1 cellular context compared by ENCODE assay signal in the genomic region with DNA sequence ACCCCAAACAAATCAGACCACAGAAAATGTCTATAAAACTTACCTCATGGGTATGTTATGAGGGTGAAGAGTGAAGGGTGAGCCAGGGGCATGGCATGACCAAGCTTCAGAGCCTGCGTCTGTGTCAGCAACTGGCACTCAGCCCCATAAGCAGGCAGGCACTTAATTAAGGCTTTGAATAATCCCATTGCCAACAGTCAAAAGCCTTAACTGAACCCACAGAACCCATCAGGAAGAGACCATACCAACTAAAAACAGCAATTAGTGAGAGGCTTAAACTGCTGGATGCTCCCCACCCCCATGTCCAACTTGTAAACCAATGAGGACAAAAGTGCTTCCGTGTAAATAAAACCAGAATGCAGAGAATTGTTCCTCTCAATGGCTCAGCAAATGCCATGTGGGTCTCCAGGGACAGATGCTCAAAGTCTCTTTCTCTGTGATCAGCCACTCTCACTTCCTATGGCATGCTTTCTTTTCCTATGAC.
TF ChIP-seq lines count a peak whose summit lies in the region.

No MANE protein-coding gene starts in this region.

TF ChIP-seq in HepG2, 621 proteins besides CTCF, POLR2A, EP300 and RAD21 (continued from another document and continues in another):
- no peak for TF ChIP-seq FOXA1 (IDR thresholded peaks at IDR 0.05)
- peak; percentile 59 for TF ChIP-seq FOXA1 (CRISPR knock-in tag; IDR thresholded peaks at IDR 0.05)
- TF ChIP-seq, protein P1, sequence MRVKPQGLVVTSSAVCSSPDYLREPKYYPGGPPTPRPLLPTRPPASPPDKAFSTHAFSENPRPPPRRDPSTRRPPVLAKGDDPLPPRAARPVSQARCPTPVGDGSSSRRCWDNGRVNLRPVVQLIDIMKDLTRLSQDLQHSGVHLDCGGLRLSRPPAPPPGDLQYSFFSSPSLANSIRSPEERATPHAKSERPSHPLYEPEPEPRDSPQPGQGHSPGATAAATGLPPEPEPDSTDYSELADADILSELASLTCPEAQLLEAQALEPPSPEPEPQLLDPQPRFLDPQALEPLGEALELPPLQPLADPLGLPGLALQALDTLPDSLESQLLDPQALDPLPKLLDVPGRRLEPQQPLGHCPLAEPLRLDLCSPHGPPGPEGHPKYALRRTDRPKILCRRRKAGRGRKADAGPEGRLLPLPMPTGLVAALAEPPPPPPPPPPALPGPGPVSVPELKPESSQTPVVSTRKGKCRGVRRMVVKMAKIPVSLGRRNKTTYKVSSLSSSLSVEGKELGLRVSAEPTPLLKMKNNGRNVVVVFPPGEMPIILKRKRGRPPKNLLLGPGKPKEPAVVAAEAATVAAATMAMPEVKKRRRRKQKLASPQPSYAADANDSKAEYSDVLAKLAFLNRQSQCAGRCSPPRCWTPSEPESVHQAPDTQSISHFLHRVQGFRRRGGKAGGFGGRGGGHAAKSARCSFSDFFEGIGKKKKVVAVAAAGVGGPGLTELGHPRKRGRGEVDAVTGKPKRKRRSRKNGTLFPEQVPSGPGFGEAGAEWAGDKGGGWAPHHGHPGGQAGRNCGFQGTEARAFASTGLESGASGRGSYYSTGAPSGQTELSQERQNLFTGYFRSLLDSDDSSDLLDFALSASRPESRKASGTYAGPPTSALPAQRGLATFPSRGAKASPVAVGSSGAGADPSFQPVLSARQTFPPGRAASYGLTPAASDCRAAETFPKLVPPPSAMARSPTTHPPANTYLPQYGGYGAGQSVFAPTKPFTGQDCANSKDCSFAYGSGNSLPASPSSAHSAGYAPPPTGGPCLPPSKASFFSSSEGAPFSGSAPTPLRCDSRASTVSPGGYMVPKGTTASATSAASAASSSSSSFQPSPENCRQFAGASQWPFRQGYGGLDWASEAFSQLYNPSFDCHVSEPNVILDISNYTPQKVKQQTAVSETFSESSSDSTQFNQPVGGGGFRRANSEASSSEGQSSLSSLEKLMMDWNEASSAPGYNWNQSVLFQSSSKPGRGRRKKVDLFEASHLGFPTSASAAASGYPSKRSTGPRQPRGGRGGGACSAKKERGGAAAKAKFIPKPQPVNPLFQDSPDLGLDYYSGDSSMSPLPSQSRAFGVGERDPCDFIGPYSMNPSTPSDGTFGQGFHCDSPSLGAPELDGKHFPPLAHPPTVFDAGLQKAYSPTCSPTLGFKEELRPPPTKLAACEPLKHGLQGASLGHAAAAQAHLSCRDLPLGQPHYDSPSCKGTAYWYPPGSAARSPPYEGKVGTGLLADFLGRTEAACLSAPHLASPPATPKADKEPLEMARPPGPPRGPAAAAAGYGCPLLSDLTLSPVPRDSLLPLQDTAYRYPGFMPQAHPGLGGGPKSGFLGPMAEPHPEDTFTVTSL (CRISPR knock-in tag; IDR thresholded peaks at IDR 0.05; ENCODE audit: borderline replicate concordance): peak; percentile 83
- TF ChIP-seq PPARG (CRISPR knock-in tag; conservative IDR thresholded peaks at IDR 0.05): peak; percentile 64
- TF ChIP-seq RXRB (CRISPR knock-in tag; IDR thresholded peaks at IDR 0.05; ENCODE audit: borderline replicate concordance): peak; percentile 69; the same call in 1 of the 2 replicates
- TF ChIP-seq, protein P2, sequence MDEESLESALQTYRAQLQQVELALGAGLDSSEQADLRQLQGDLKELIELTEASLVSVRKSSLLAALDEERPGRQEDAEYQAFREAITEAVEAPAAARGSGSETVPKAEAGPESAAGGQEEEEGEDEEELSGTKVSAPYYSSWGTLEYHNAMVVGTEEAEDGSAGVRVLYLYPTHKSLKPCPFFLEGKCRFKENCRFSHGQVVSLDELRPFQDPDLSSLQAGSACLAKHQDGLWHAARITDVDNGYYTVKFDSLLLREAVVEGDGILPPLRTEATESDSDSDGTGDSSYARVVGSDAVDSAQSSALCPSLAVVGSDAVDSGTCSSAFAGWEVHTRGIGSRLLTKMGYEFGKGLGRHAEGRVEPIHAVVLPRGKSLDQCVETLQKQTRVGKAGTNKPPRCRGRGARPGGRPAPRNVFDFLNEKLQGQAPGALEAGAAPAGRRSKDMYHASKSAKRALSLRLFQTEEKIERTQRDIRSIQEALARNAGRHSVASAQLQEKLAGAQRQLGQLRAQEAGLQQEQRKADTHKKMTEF (CRISPR knock-in tag; IDR thresholded peaks at IDR 0.05): peak; percentile 70
- peak; percentile 81 for TF ChIP-seq SAP130 (CRISPR knock-in tag; IDR thresholded peaks at IDR 0.05; ENCODE audit: low read depth)
- TF ChIP-seq, protein P3, sequence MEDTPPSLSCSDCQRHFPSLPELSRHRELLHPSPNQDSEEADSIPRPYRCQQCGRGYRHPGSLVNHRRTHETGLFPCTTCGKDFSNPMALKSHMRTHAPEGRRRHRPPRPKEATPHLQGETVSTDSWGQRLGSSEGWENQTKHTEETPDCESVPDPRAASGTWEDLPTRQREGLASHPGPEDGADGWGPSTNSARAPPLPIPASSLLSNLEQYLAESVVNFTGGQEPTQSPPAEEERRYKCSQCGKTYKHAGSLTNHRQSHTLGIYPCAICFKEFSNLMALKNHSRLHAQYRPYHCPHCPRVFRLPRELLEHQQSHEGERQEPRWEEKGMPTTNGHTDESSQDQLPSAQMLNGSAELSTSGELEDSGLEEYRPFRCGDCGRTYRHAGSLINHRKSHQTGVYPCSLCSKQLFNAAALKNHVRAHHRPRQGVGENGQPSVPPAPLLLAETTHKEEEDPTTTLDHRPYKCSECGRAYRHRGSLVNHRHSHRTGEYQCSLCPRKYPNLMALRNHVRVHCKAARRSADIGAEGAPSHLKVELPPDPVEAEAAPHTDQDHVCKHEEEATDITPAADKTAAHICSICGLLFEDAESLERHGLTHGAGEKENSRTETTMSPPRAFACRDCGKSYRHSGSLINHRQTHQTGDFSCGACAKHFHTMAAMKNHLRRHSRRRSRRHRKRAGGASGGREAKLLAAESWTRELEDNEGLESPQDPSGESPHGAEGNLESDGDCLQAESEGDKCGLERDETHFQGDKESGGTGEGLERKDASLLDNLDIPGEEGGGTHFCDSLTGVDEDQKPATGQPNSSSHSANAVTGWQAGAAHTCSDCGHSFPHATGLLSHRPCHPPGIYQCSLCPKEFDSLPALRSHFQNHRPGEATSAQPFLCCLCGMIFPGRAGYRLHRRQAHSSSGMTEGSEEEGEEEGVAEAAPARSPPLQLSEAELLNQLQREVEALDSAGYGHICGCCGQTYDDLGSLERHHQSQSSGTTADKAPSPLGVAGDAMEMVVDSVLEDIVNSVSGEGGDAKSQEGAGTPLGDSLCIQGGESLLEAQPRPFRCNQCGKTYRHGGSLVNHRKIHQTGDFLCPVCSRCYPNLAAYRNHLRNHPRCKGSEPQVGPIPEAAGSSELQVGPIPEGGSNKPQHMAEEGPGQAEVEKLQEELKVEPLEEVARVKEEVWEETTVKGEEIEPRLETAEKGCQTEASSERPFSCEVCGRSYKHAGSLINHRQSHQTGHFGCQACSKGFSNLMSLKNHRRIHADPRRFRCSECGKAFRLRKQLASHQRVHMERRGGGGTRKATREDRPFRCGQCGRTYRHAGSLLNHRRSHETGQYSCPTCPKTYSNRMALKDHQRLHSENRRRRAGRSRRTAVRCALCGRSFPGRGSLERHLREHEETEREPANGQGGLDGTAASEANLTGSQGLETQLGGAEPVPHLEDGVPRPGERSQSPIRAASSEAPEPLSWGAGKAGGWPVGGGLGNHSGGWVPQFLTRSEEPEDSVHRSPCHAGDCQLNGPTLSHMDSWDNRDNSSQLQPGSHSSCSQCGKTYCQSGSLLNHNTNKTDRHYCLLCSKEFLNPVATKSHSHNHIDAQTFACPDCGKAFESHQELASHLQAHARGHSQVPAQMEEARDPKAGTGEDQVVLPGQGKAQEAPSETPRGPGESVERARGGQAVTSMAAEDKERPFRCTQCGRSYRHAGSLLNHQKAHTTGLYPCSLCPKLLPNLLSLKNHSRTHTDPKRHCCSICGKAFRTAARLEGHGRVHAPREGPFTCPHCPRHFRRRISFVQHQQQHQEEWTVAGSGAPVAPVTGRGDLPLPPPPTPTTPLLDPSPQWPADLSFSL (CRISPR knock-in tag; IDR thresholded peaks at IDR 0.05): no peak
- no peak for TF ChIP-seq NKX3-1 (CRISPR knock-in tag; IDR thresholded peaks at IDR 0.05)
- no peak for TF ChIP-seq REXO4 (CRISPR knock-in tag; IDR thresholded peaks at IDR 0.05; ENCODE audit: borderline replicate concordance)
- 0 out of 2 replicates have a peak, but pooled peaks have one; percentile 14 for TF ChIP-seq ZSCAN29 (CRISPR knock-in tag; conservative IDR thresholded peaks at IDR 0.05)
- TF ChIP-seq, protein P4, sequence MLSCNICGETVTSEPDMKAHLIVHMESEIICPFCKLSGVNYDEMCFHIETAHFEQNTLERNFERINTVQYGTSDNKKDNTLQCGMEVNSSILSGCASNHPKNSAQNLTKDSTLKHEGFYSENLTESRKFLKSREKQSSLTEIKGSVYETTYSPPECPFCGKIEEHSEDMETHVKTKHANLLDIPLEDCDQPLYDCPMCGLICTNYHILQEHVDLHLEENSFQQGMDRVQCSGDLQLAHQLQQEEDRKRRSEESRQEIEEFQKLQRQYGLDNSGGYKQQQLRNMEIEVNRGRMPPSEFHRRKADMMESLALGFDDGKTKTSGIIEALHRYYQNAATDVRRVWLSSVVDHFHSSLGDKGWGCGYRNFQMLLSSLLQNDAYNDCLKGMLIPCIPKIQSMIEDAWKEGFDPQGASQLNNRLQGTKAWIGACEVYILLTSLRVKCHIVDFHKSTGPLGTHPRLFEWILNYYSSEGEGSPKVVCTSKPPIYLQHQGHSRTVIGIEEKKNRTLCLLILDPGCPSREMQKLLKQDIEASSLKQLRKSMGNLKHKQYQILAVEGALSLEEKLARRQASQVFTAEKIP (CRISPR knock-in tag; IDR thresholded peaks at IDR 0.05; ENCODE audit: borderline replicate concordance): no peak
- no peak for TF ChIP-seq ZNF549 (CRISPR knock-in tag; IDR thresholded peaks at IDR 0.05)
- TF ChIP-seq, protein P5, sequence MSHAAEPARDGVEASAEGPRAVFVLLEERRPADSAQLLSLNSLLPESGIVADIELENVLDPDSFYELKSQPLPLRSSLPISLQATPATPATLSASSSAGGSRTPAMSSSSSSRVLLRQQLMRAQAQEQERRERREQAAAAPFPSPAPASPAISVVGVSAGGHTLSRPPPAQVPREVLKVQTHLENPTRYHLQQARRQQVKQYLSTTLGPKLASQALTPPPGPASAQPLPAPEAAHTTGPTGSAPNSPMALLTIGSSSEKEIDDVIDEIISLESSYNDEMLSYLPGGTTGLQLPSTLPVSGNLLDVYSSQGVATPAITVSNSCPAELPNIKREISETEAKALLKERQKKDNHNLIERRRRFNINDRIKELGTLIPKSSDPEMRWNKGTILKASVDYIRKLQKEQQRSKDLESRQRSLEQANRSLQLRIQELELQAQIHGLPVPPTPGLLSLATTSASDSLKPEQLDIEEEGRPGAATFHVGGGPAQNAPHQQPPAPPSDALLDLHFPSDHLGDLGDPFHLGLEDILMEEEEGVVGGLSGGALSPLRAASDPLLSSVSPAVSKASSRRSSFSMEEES (CRISPR knock-in tag; IDR thresholded peaks at IDR 0.05): peak; percentile 36; the same call in 1 of the 2 replicates
- TF ChIP-seq HNF4A (CRISPR knock-in tag; IDR thresholded peaks at IDR 0.05): peak; percentile 66
- TF ChIP-seq, protein P6, sequence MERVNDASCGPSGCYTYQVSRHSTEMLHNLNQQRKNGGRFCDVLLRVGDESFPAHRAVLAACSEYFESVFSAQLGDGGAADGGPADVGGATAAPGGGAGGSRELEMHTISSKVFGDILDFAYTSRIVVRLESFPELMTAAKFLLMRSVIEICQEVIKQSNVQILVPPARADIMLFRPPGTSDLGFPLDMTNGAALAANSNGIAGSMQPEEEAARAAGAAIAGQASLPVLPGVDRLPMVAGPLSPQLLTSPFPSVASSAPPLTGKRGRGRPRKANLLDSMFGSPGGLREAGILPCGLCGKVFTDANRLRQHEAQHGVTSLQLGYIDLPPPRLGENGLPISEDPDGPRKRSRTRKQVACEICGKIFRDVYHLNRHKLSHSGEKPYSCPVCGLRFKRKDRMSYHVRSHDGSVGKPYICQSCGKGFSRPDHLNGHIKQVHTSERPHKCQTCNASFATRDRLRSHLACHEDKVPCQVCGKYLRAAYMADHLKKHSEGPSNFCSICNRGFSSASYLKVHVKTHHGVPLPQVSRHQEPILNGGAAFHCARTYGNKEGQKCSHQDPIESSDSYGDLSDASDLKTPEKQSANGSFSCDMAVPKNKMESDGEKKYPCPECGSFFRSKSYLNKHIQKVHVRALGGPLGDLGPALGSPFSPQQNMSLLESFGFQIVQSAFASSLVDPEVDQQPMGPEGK (CRISPR knock-in tag; IDR thresholded peaks at IDR 0.05): no peak
- TF ChIP-seq SETDB1 (CRISPR knock-in tag; IDR thresholded peaks at IDR 0.05; ENCODE audit: borderline replicate concordance): no peak
- TF ChIP-seq TARDBP (CRISPR knock-in tag; IDR thresholded peaks at IDR 0.05): peak; percentile 65; the same call in 1 of the 2 replicates
- TF ChIP-seq IRX3 (CRISPR knock-in tag; IDR thresholded peaks at IDR 0.05; ENCODE audit: borderline replicate concordance, low read depth): no peak
- no peak for TF ChIP-seq ZNF557 (CRISPR knock-in tag; IDR thresholded peaks at IDR 0.05)
- TF ChIP-seq ZNF121 (CRISPR knock-in tag; IDR thresholded peaks at IDR 0.05): no peak
- TF ChIP-seq HHEX (CRISPR knock-in tag; IDR thresholded peaks at IDR 0.05): 0 out of 2 replicates have a peak, but pooled peaks have one; percentile 12
